Comparison of ENCODE assay signal across 31 cellular contexts in genomic region chr2:193517615-193518014, GRCh38.
DNase-seq lines count a peak whose midpoint lies in the region; ATAC-seq, FAIRE-seq and TF ChIP-seq lines count a peak whose summit lies in the region.
"Had no signal": no experiment of that assay in that cellular context is flagged by ENCODE, and none has a peak within 500 bp of the region (broad histone marks: within the 10 kb centered on the region; RNA-seq: fewer than 3 reads in every experiment).

No MANE protein-coding gene starts in this region.

- no peaks in the 10 kb centered on the region for H3K27me3 Mint-ChIP-seq in CD14-positive monocyte (ENCODE audit: low read depth in 3 of 3)
- H3K27me3 Mint-ChIP-seq: natural killer cell treated with Interleukin-12 subunit alpha and Interleukin-12 subunit beta and Interleukin-15 and Interleukin-18, amount 100 ng/mL, for 72 hours; T-helper 17 cell; type B pancreatic cell had no signal

- no peak for TF ChIP-seq EP300 in A549 (IDR thresholded peaks at IDR 0.05)

- no peak overlapping the region for H3K27ac Mint-ChIP-seq in CD14-positive monocyte
- H3K27ac Mint-ChIP-seq: activated CD8-positive, alpha-beta T cell treated with anti-CD3 and anti-CD28 coated beads, Interleukin-2, amount 10 ng/mL, durations not matched to agents 7 days and 5 days; activated naive CD8-positive, alpha-beta T cell; natural killer cell treated with Interleukin-12 subunit alpha and Interleukin-12 subunit beta and Interleukin-15 and Interleukin-18, amount 100 ng/mL, for 72 hours; T-helper 17 cell; type B pancreatic cell had no signal

- H3K4me1 Mint-ChIP-seq in CD14-positive monocyte: no peaks in the 10 kb centered on the region
- H3K4me1 Mint-ChIP-seq: T-helper 17 cell had no signal

- TF ChIP-seq CTCF in A549 (IDR thresholded peaks at IDR 0.05) (no peak), CD14-positive monocyte (IDR thresholded peaks at IDR 0.05) (no peak)

- peak in 1 of 2 experiments; percentile 43 for DNase-seq in A549 (ENCODE audit: low read depth in 1 of 2, low spot score in 1 of 2)
- DNase-seq in LHCN-M2 (ENCODE audit: low read depth): peak; percentile 34
- peak; percentile 35 for DNase-seq in astrocyte of the hippocampus (ENCODE audit: low read depth, low spot score)
- peak; percentile 56 for DNase-seq in glomerular visceral epithelial cell (ENCODE audit: extremely low spot score)
- DNase-seq in A172 (ENCODE audit: low spot score): no peak
- DNase-seq in activated CD4-positive, alpha-beta T cell treated with anti-CD3 and anti-CD28 coated beads, Interleukin-2, amount 50 U/mL, for 4 hours: no peak
- no peak for DNase-seq in stimulated activated naive CD4-positive, alpha-beta T cell treated with Interleukin-2 at 50 U/mL for 16 hours (lab: John Stamatoyannopoulos, UW)
- DNase-seq in CD14-positive monocyte (ENCODE audit: low spot score): no peak
- DNase-seq: activated CD4-positive, CD25-positive, alpha-beta regulatory T cell treated with anti-CD3 and anti-CD28 coated beads, Interleukin-2, amount 50 U/mL, for 72 hours; activated CD8-positive, alpha-beta T cell treated with anti-CD3 and anti-CD28 coated beads, Interleukin-2, amount 10 ng/mL, durations not matched to agents 7 days and 5 days; activated T-cell treated with anti-CD3 and anti-CD28 coated beads for 4 hours; COR-L47; DMS79 treated with DMSO at 0.1 percent for 48 hours; H9; head of caudate nucleus; Kasumi-1; kidney; lower lobe of right lung; mucosa of descending colon; NCI-H1092 treated with DMSO at 0.1 percent for 48 hours; NCI-H187 treated with DMSO at 0.1 percent for 48 hours; NCI-H526; ovary; stimulated activated CD4-positive, alpha-beta T cell treated with anti-CD3 and anti-CD28 coated beads, Interleukin-2, amount 100 ng/mL, for 24 hours; T-helper 17 cell had no signal

- H3K36me3 Mint-ChIP-seq in CD14-positive monocyte: no peaks in the 10 kb centered on the region
- H3K36me3 Mint-ChIP-seq: activated naive CD8-positive, alpha-beta T cell; natural killer cell treated with Interleukin-12 subunit alpha and Interleukin-12 subunit beta and Interleukin-15 and Interleukin-18, amount 100 ng/mL, for 72 hours had no signal

- TF ChIP-seq RAD21 in A549 (conservative IDR thresholded peaks at IDR 0.05 in 1 of 2, IDR thresholded peaks at IDR 0.05 in 1 of 2): no peak

- CTCF ChIA-PET in A549 (lab: Yijun Ruan, JAX): no interaction called here

- H3K4me1 ChIP-seq in A549: peaks cover 8% of the 10 kb centered on the region; the same call in 2 of the 3 replicates
- H3K4me1 ChIP-seq: lower lobe of right lung had no signal

- no peaks in the 10 kb centered on the region for H3K9me3 ChIP-seq in A549
- H3K9me3 ChIP-seq: lower lobe of right lung, mucosa of descending colon, ovary had no signal

- no peak for TF ChIP-seq POLR2A in A549 (IDR thresholded peaks at IDR 0.05; ENCODE audit: low read length)

- peak in 1 of 2 experiments; percentile 54; a peak in 3 of 6 replicates for ATAC-seq in A549
- ATAC-seq: activated CD8-positive, alpha-beta T cell treated with anti-CD3 and anti-CD28 coated beads, Interleukin-2, amount 10 ng/mL, durations not matched to agents 7 days and 5 days; lower lobe of right lung; mucosa of descending colon; natural killer cell treated with Interleukin-12 subunit alpha and Interleukin-12 subunit beta and Interleukin-15 and Interleukin-18, amount 100 ng/mL, for 72 hours; T-helper 17 cell had no signal

- no peak overlapping the region for H3K4me3 ChIP-seq in A549
- H3K4me3 ChIP-seq: lower lobe of right lung, mucosa of descending colon, ovary had no signal

- intact Hi-C loops in CD14-positive monocyte (cut with micrococcal nuclease): no loop called here

- no peak overlapping the region for H3K27ac ChIP-seq in A549
- H3K27ac ChIP-seq: HL-60, lower lobe of right lung, ovary had no signal

- 0% methylated on average over 1 of the region's 1 CpG for WGBS in A549 (ENCODE audit: missing lambda C conversion rate)

- H3K9me3 Mint-ChIP-seq in CD14-positive monocyte: peaks cover 1 to 17% (median 6%) of the 10 kb centered on the region in 7 donors
- H3K9me3 Mint-ChIP-seq: H9, type B pancreatic cell had no signal

- FAIRE-seq in A549 (lab: Jason Lieb, UNC): no peak
- FAIRE-seq: endothelial cell of umbilical vein, GM19239, kidney had no signal

- peak overlapping the region; percentile 50 for H3K4me2 ChIP-seq in A549

- no peak overlapping the region for H3K4me3 Mint-ChIP-seq in CD14-positive monocyte
- H3K4me3 Mint-ChIP-seq: activated CD8-positive, alpha-beta T cell treated with anti-CD3 and anti-CD28 coated beads, Interleukin-2, amount 10 ng/mL, durations not matched to agents 7 days and 5 days; activated naive CD8-positive, alpha-beta T cell; H9; natural killer cell treated with Interleukin-12 subunit alpha and Interleukin-12 subunit beta and Interleukin-15 and Interleukin-18, amount 100 ng/mL, for 72 hours; T-helper 17 cell; type B pancreatic cell had no signal

- POLR2A ChIA-PET in A549 (lab: Yijun Ruan, JAX): no interaction called here

TF ChIP-seq in A549, 52 proteins besides CTCF, POLR2A, EP300 and RAD21:
- TF ChIP-seq MAFK (IDR thresholded peaks at IDR 0.05; ENCODE audit: partially characterized antibody): no peak
- no peak for TF ChIP-seq POLR2AphosphoS2 (conservative IDR thresholded peaks at IDR 0.05; ENCODE audit: low read length)
- no peak for TF ChIP-seq MAZ (IDR thresholded peaks at IDR 0.05; ENCODE audit: borderline replicate concordance, low read depth, low read length)
- no peak for TF ChIP-seq FOXS1 (CRISPR knock-in tag; IDR thresholded peaks at IDR 0.05)
- no peak for TF ChIP-seq JUNB (IDR thresholded peaks at IDR 0.05)
- no peak for TF ChIP-seq BCL3 (IDR thresholded peaks at IDR 0.05)
- no peak for TF ChIP-seq ZFP36 (IDR thresholded peaks at IDR 0.05; ENCODE audit: borderline replicate concordance, partially characterized antibody)
- TF ChIP-seq JUN (IDR thresholded peaks at IDR 0.05): no peak
- TF ChIP-seq FOSL2 (IDR thresholded peaks at IDR 0.05): no peak
- no peak for TF ChIP-seq FOSL2 (CRISPR knock-in tag; IDR thresholded peaks at IDR 0.05)
- TF ChIP-seq E2F6 (IDR thresholded peaks at IDR 0.05; ENCODE audit: borderline replicate concordance, low read depth): no peak
- TF ChIP-seq GATA3 (IDR thresholded peaks at IDR 0.05; ENCODE audit: borderline replicate concordance): no peak
- no peak for TF ChIP-seq CHD2 (IDR thresholded peaks at IDR 0.05; ENCODE audit: low read length, partially characterized antibody)
TF ChIP-seq in A549: peak in this region for 0.

Comparison
In these comparisons a context has a peak if more than half of its experiments do, and no peak if none do; other contexts are left out.
1. DNase-seq: peak in LHCN-M2 (single experiment), astrocyte of the hippocampus (single experiment) and glomerular visceral epithelial cell (single experiment); none in A172 (single experiment), activated CD4-positive, alpha-beta T cell treated with anti-CD3 and anti-CD28 coated beads, Interleukin-2, amount 50 U/mL, for 4 hours (0 of 2), stimulated activated naive CD4-positive, alpha-beta T cell treated with Interleukin-2 at 50 U/mL for 16 hours (single experiment) and CD14-positive monocyte (single experiment).